1 cellular context compared by ENCODE assay signal in genomic region chr19:2061936-2062729, GRCh38.
TF ChIP-seq lines count a peak whose summit lies in the region.

No MANE protein-coding gene starts in this region.

TF ChIP-seq in HepG2, 621 proteins besides CTCF, POLR2A, EP300 and RAD21 (continued from another document and continues in another):
- TF ChIP-seq NFAT5 (CRISPR knock-in tag; IDR thresholded peaks at IDR 0.05) (no peak), RNF219 (CRISPR knock-in tag; IDR thresholded peaks at IDR 0.05) (no peak; the same call in 1 of the 2 replicates), ZNF800 (CRISPR knock-in tag; IDR thresholded peaks at IDR 0.05) (0 out of 2 replicates have a peak, but pooled peaks have one; percentile 24), MATR3 (CRISPR knock-in tag; IDR thresholded peaks at IDR 0.05) (no peak), ZNF788 (CRISPR knock-in tag; IDR thresholded peaks at IDR 0.05; ENCODE audit: borderline replicate concordance) (0 out of 2 replicates have a peak, but pooled peaks have one; percentile 2), NR1H2 (CRISPR knock-in tag; IDR thresholded peaks at IDR 0.05; ENCODE audit: borderline replicate concordance, low read depth) (no peak), NR3C1 (CRISPR knock-in tag; IDR thresholded peaks at IDR 0.05) (no peak), THRA (CRISPR knock-in tag; IDR thresholded peaks at IDR 0.05; ENCODE audit: borderline replicate concordance) (0 out of 2 replicates have a peak, but pooled peaks have one; percentile 1), ZFYVE20 (CRISPR knock-in tag; IDR thresholded peaks at IDR 0.05; ENCODE audit: borderline replicate concordance, low read depth) (no peak), ZNF44 (CRISPR knock-in tag; IDR thresholded peaks at IDR 0.05) (no peak), ZNF816 (CRISPR knock-in tag; IDR thresholded peaks at IDR 0.05; ENCODE audit: borderline replicate concordance) (no peak), ETS1 (CRISPR knock-in tag; IDR thresholded peaks at IDR 0.05) (no peak), FOXK2 (IDR thresholded peaks at IDR 0.05) (no peak), NCOR1 (IDR thresholded peaks at IDR 0.05; ENCODE audit: borderline replicate concordance, low read length) (no peak), ELF4 (CRISPR knock-in tag; IDR thresholded peaks at IDR 0.05; ENCODE audit: borderline replicate concordance) (no peak), ZFP36L1 (CRISPR knock-in tag; IDR thresholded peaks at IDR 0.05) (no peak), TFDP2 (CRISPR knock-in tag; IDR thresholded peaks at IDR 0.05) (no peak), ATAD3A (CRISPR knock-in tag; IDR thresholded peaks at IDR 0.05) (no peak), PHF8 (CRISPR knock-in tag; IDR thresholded peaks at IDR 0.05) (peak; percentile 56), ZSCAN12 (CRISPR knock-in tag; IDR thresholded peaks at IDR 0.05) (no peak), EED (CRISPR knock-in tag; IDR thresholded peaks at IDR 0.05) (no peak), CBFB (CRISPR knock-in tag; IDR thresholded peaks at IDR 0.05) (no peak), NFE2L2 (IDR thresholded peaks at IDR 0.05; ENCODE audit: low read length) (no peak), E2F1 (CRISPR knock-in tag; IDR thresholded peaks at IDR 0.05) (no peak), MED8 (CRISPR knock-in tag; IDR thresholded peaks at IDR 0.05; ENCODE audit: insufficient replicate concordance) (no peak), ZNF709 (CRISPR knock-in tag; IDR thresholded peaks at IDR 0.05) (no peak), LRRFIP1 (CRISPR knock-in tag; conservative IDR thresholded peaks at IDR 0.05) (no peak), TERF1 (CRISPR knock-in tag; IDR thresholded peaks at IDR 0.05) (no peak), FOSL2 (CRISPR knock-in tag; IDR thresholded peaks at IDR 0.05) (0 out of 2 replicates have a peak, but pooled peaks have one; percentile 23), TRAFD1 (CRISPR knock-in tag; IDR thresholded peaks at IDR 0.05; ENCODE audit: borderline replicate concordance) (no peak), MLXIP (CRISPR knock-in tag; IDR thresholded peaks at IDR 0.05; ENCODE audit: borderline replicate concordance) (no peak), MZF1 (CRISPR knock-in tag; IDR thresholded peaks at IDR 0.05; ENCODE audit: borderline replicate concordance) (no peak), PITX1 (CRISPR knock-in tag; IDR thresholded peaks at IDR 0.05) (no peak)
